12 cellular contexts compared by ENCODE assay signal in genomic region chr15:77144028-77144427, GRCh38.
DNase-seq lines count a peak whose midpoint lies in the region; ATAC-seq and TF ChIP-seq lines count a peak whose summit lies in the region.
"Had no signal": no experiment of that assay in that cellular context is flagged by ENCODE, and none has a peak within 500 bp of the region (broad histone marks: within the 10 kb centered on the region; RNA-seq: fewer than 3 reads in every experiment).

No MANE protein-coding gene starts in this region.

- H3K9me3 ChIP-seq in osteoblast (ENCODE audit: low read depth, low read length): peaks cover 5% of the 10 kb centered on the region

- peak overlapping the region; percentile 74 for H3K4me2 ChIP-seq in osteoblast (ENCODE audit: insufficient read depth, low read length)

- no peaks in the 10 kb centered on the region for H3K27me3 Mint-ChIP-seq in effector memory CD8-positive, alpha-beta T cell
- H3K27me3 Mint-ChIP-seq: CD4-positive, alpha-beta T cell had no signal

- peaks cover 2 to 6% of the 10 kb centered on the region in 2 donors for H3K4me1 Mint-ChIP-seq in effector memory CD8-positive, alpha-beta T cell (ENCODE audit: low read depth in 2 of 2)

- H3K4me3 Mint-ChIP-seq in effector memory CD8-positive, alpha-beta T cell: no peak overlapping the region
- H3K4me3 Mint-ChIP-seq: CD4-positive, alpha-beta T cell had no signal

- in situ Hi-C loops in KBM-7 (cut with MboI; ENCODE audit: low pct_unique_long_range_greater_than_20kb, low sequenced_read_pairs): no loop called here

- H3K79me2 ChIP-seq in osteoblast (ENCODE audit: insufficient read depth, low read length): peaks cover 19% of the 10 kb centered on the region

- POLR2A ChIA-PET in AG04449 (lab: Yijun Ruan, JAX): interaction anchor here (0.9 to 2.1 kb wide), 6 partner anchors 23 to 399 kb away, joined by 4 to 8 read pairs (median 4); no protein-coding TSS in a partner anchor

- no peaks in the 10 kb centered on the region for H3K36me3 Mint-ChIP-seq in effector memory CD8-positive, alpha-beta T cell (ENCODE audit: insufficient read depth)

- ATAC-seq in effector memory CD8-positive, alpha-beta T cell (replicated peaks): no peak

- H3K36me3 ChIP-seq in osteoblast (ENCODE audit: insufficient read depth, low read length): peaks cover 7% of the 10 kb centered on the region
- H3K36me3 ChIP-seq in H7 (replicated peaks; ENCODE audit: control insufficient read depth, insufficient read depth, low read length): no peaks in the 10 kb centered on the region

- H3K4me1 ChIP-seq in osteoblast (ENCODE audit: insufficient read depth, low read length): peaks cover 49% of the 10 kb centered on the region

- H2AFZ ChIP-seq in osteoblast (ENCODE audit: low read length): no peak overlapping the region

- TF ChIP-seq CTCF in AG04449 (IDR thresholded peaks at IDR 0.05; ENCODE audit: insufficient read depth, low read length, missing control alignments) (no peak), osteoblast (IDR thresholded peaks at IDR 0.05; ENCODE audit: extremely low read depth, low read depth, low read length) (no peak)

- CTCF ChIA-PET in AG04449 (lab: Yijun Ruan, JAX): interaction anchor here (1.0 to 1.9 kb wide), 7 partner anchors 12 to 399 kb away, joined by 3 to 11 read pairs (median 4); no protein-coding TSS in a partner anchor

- DNase-seq in AG04449 (ENCODE audit: low read depth, low spot score) (peak; percentile 12), OCI-M1 (lab: John Stamatoyannopoulos, UW) (peak; percentile 4), osteoblast (ENCODE audit: insufficient read length, low spot score, missing footprints) (peak; percentile 43), caudate nucleus (lab: John Stamatoyannopoulos, UW) (no peak), KBM-7 (no peak), H7 (no peak)
- DNase-seq in effector memory CD8-positive, alpha-beta T cell: no peak
- DNase-seq in stimulated activated CD4-positive, alpha-beta T cell treated with anti-CD3 and anti-CD28 coated beads, Interleukin-12 subunit alpha, Interleukin-12 subunit beta, amount 100 ng/mL, for 4 hours: no peak
- DNase-seq: activated CD4-positive, alpha-beta T cell treated with anti-CD3 and anti-CD28 coated beads, Interleukin-2, amount 50 U/mL, for 48 hours; CD4-positive, alpha-beta T cell; RPMI8226; stimulated activated CD4-positive, alpha-beta T cell treated with anti-CD3 and anti-CD28 coated beads, Interleukin-2, amount 100 ng/mL, for 48 hours had no signal

- H3K9me3 Mint-ChIP-seq in effector memory CD8-positive, alpha-beta T cell: no peaks in the 10 kb centered on the region

- H4K20me1 ChIP-seq in osteoblast (ENCODE audit: insufficient read depth, low read length): no peaks in the 10 kb centered on the region

- no peaks in the 10 kb centered on the region for H3K27me3 ChIP-seq in osteoblast (ENCODE audit: insufficient read depth, low read length)
- no peaks in the 10 kb centered on the region for H3K27me3 ChIP-seq in H7 (ENCODE audit: control insufficient read depth, insufficient read depth, low read length)

- H3K27ac Mint-ChIP-seq in effector memory CD8-positive, alpha-beta T cell: peak overlapping the region; percentile 33 to 64
- H3K27ac Mint-ChIP-seq: CD4-positive, alpha-beta T cell had no signal

- no peak overlapping the region for H3K4me3 ChIP-seq in AG04449 (ENCODE audit: low read depth, low read length)
- H3K4me3 ChIP-seq in osteoblast (ENCODE audit: insufficient read depth, low read length): peak overlapping the region; percentile 31
- H3K4me3 ChIP-seq in H7 (ENCODE audit: insufficient read depth, low read depth, low read length): no peak overlapping the region

- H3K27ac ChIP-seq in osteoblast (ENCODE audit: low read depth, low read length) (peak overlapping the region; percentile 96), caudate nucleus (ENCODE audit: low read depth, low read length) (no peak overlapping the region)

Comparison
In these comparisons a context has a peak if more than half of its experiments do, and no peak if none do; other contexts are left out.
1. DNase-seq: peak in AG04449 (single experiment), OCI-M1 (single experiment) and osteoblast (single experiment); none in effector memory CD8-positive, alpha-beta T cell (0 of 3), caudate nucleus (0 of 61), KBM-7 (single experiment), H7 (single experiment) and stimulated activated CD4-positive, alpha-beta T cell treated with anti-CD3 and anti-CD28 coated beads, Interleukin-12 subunit alpha, Interleukin-12 subunit beta, amount 100 ng/mL, for 4 hours (single experiment).